In the genomic region with DNA sequence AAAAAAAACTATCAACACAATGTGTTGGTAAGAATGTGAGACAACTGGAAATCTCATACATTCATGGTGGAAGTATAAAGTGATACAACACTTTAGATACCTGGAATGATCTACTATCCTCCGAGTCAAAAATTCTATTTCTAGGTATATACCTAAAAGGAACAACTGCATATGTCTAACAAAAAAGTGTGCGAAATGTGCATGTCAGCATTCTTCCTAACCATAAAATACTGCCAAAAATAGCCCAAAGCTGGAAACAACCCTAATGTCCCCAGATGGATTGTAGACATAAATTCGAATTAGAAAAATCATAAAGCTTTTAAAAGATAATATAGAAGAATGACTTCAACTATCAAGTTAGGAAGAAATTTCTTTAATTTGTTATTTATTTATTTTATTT, we compare ENCODE assay signal across 37 cellular contexts. TPM values are rescaled to one million over a fixed set of nuclear protein-coding genes. Genes with fewer than 3 reads are reported as not detected.
"Had no signal": no experiment of that assay in that cellular context is flagged by ENCODE, and none has a peak within 500 bp of the region (broad histone marks: within the 10 kb centered on the region; RNA-seq: fewer than 3 reads in every experiment).

No MANE protein-coding gene starts in this region.

- H3K36me3 ChIP-seq: adrenal gland, brain microvascular endothelial cell, breast epithelium had no signal

- H3K27ac ChIP-seq: adrenal gland, body of pancreas, brain microvascular endothelial cell, breast epithelium, VCaP had no signal

- H3K4me1 ChIP-seq: adrenal gland, body of pancreas, breast epithelium had no signal

- ATAC-seq: activated CD8-positive, alpha-beta T cell treated with anti-CD3 and anti-CD28 coated beads for 36 hours; activated naive CD4-positive, alpha-beta T cell treated with anti-CD3 and anti-CD28 coated beads, Interleukin-2, amount 50 U/mL, for 72 hours; activated T-cell treated with anti-CD3 and anti-CD28 coated beads, Interleukin-2, amount 50 U/mL, for 4 hours; activated T-cell treated with anti-CD3 and anti-CD28 coated beads, Interleukin-2, amount 50 U/mL, for 72 hours; activated T-helper 17 cell treated with anti-CD3 and anti-CD28 coated beads, Interleukin-2, amount 50 U/mL, for 72 hours; body of pancreas had no signal

- H3K9me3 ChIP-seq: adrenal gland had no signal

- H3K4me3 ChIP-seq: adrenal gland, body of pancreas, breast epithelium had no signal

- H3K4me3 Mint-ChIP-seq: activated B cell treated with CpG ODN at 0.5 μM for 24 hours; activated CD4-positive, alpha-beta memory T cell treated with anti-CD3 and anti-CD28 coated beads for 36 hours; activated CD4-positive, alpha-beta T cell treated with anti-CD3 and anti-CD28 coated beads, Interleukin-2, amount 10 ng/mL, durations not matched to agents 24 days and 14 days; activated CD8-positive, alpha-beta T cell treated with anti-CD3 and anti-CD28 coated beads for 36 hours; activated naive CD4-positive, alpha-beta T cell treated with anti-CD3 and anti-CD28 coated beads for 36 hours; activated naive CD8-positive, alpha-beta T cell treated with anti-CD3 and anti-CD28 coated beads for 36 hours; activated T-cell treated with anti-CD3 and anti-CD28 coated beads, Interleukin-2, amount 50 U/mL, for 4 hours; activated T-cell treated with anti-CD3 and anti-CD28 coated beads, Interleukin-2, amount 50 U/mL, for 72 hours; activated T-helper 1 cell treated with anti-CD3 and anti-CD28 coated beads, Interleukin-12 subunit alpha, Interleukin-12 subunit beta, Interleukin-2, Interleukin-4 antibody, amounts not matched to agents 30 ng/mL and 10 ng/mL and 1 ng/mL, durations not matched to agents 14 hours and 24 hours and 36 hours; activated T-helper 17 cell treated with anti-CD3 and anti-CD28 coated beads, Interleukin-2, amount 50 U/mL, for 72 hours; T-helper 1 cell treated with Interleukin-12 subunit alpha and Interleukin-12 subunit beta and Interleukin-4 antibody, amounts not matched to agents 30 μg/mL and 1 μg/mL, for 36 hours; T-helper 2 cell treated with Interferon-gamma antibody and Interleukin-4, amounts not matched to agents 5 μg/mL and 100 μg/mL, for 36 hours had no signal

- H3K27me3 ChIP-seq: adrenal gland, brain microvascular endothelial cell, breast epithelium had no signal

- H3K27ac Mint-ChIP-seq: activated B cell treated with CpG ODN at 0.5 μM for 24 hours; activated CD4-positive, alpha-beta memory T cell treated with anti-CD3 and anti-CD28 coated beads for 36 hours; activated CD4-positive, alpha-beta T cell treated with anti-CD3 and anti-CD28 coated beads, Interleukin-2, amount 10 ng/mL, durations not matched to agents 24 days and 14 days; activated CD8-positive, alpha-beta T cell treated with anti-CD3 and anti-CD28 coated beads for 36 hours; activated naive CD4-positive, alpha-beta T cell treated with anti-CD3 and anti-CD28 coated beads for 36 hours; activated naive CD4-positive, alpha-beta T cell treated with anti-CD3 and anti-CD28 coated beads, Interleukin-2, amount 50 U/mL, for 72 hours; activated naive CD8-positive, alpha-beta T cell treated with anti-CD3 and anti-CD28 coated beads for 36 hours; activated T-cell treated with anti-CD3 and anti-CD28 coated beads, Interleukin-2, amount 50 U/mL, for 72 hours; activated T-helper 1 cell treated with anti-CD3 and anti-CD28 coated beads, Interleukin-12 subunit alpha, Interleukin-12 subunit beta, Interleukin-2, Interleukin-4 antibody, amounts not matched to agents 30 ng/mL and 10 ng/mL and 1 ng/mL, durations not matched to agents 14 hours and 24 hours and 36 hours; activated T-helper 17 cell treated with anti-CD3 and anti-CD28 coated beads, Interleukin-2, amount 50 U/mL, for 72 hours; T-helper 1 cell treated with Interleukin-12 subunit alpha and Interleukin-12 subunit beta and Interleukin-4 antibody, amounts not matched to agents 30 μg/mL and 1 μg/mL, for 36 hours; T-helper 2 cell treated with Interferon-gamma antibody and Interleukin-4, amounts not matched to agents 5 μg/mL and 100 μg/mL, for 36 hours had no signal

- DNase-seq: activated B cell treated with CpG ODN at 0.5 μM for 24 hours; activated CD4-positive, alpha-beta memory T cell treated with anti-CD3 and anti-CD28 coated beads for 36 hours; activated CD4-positive, alpha-beta T cell treated with anti-CD3 and anti-CD28 coated beads for 4 hours; activated CD4-positive, alpha-beta T cell treated with anti-CD3 and anti-CD28 coated beads, Interleukin-2, amount 10 ng/mL, durations not matched to agents 24 days and 14 days; activated CD4-positive, alpha-beta T cell treated with anti-CD3 and anti-CD28 coated beads, Interleukin-2, amount 50 U/mL, for 1 hour; activated CD4-positive, alpha-beta T cell treated with anti-CD3 and anti-CD28 coated beads, Interleukin-2, amount 50 U/mL, for 4 hours; activated CD4-positive, CD25-positive, alpha-beta regulatory T cell treated with anti-CD3 and anti-CD28 coated beads, Interleukin-2, amount 50 U/mL, for 72 hours; activated CD8-positive, alpha-beta memory T cell treated with anti-CD3 and anti-CD28 coated beads, Interleukin-2, amount 50 U/mL, for 4 hours; activated CD8-positive, alpha-beta T cell treated with anti-CD3 and anti-CD28 coated beads for 36 hours; activated effector memory CD4-positive, alpha-beta T cell treated with anti-CD3 and anti-CD28 coated beads, Interleukin-2, amount 50 U/mL, for 16 hours; activated gamma-delta T cell treated with Interleukin-2 at 50 U/mL for 16 hours; activated naive CD4-positive, alpha-beta T cell; activated naive CD4-positive, alpha-beta T cell treated with anti-CD3 and anti-CD28 coated beads for 36 hours; activated naive CD4-positive, alpha-beta T cell treated with anti-CD3 and anti-CD28 coated beads, Interleukin-2, amount 50 U/mL, for 16 hours; activated naive CD8-positive, alpha-beta T cell treated with anti-CD3 and anti-CD28 coated beads for 36 hours; activated T-cell treated with anti-CD3 and anti-CD28 coated beads for 4 hours; activated T-cell treated with anti-CD3 and anti-CD28 coated beads, Interleukin-2, amount 50 U/mL, for 1 hour; activated T-cell treated with anti-CD3 and anti-CD28 coated beads, Interleukin-2, amount 50 U/mL, for 4 hours; activated T-cell treated with anti-CD3 and anti-CD28 coated beads, Interleukin-2, amount 50 U/mL, for 72 hours; adrenal gland; amniotic stem cell; aorta; body of pancreas; brain microvascular endothelial cell; central memory CD4-positive, alpha-beta T cell; T-helper 2 cell; T-helper 9 cell had no signal

- H3K4me1 Mint-ChIP-seq: activated B cell treated with CpG ODN at 0.5 μM for 24 hours; activated CD4-positive, alpha-beta T cell treated with anti-CD3 and anti-CD28 coated beads, Interleukin-2, amount 10 ng/mL, durations not matched to agents 24 days and 14 days; activated naive CD8-positive, alpha-beta T cell treated with anti-CD3 and anti-CD28 coated beads for 36 hours; activated T-helper 17 cell treated with anti-CD3 and anti-CD28 coated beads, Interleukin-2, amount 50 U/mL, for 72 hours had no signal

- H3K36me3 Mint-ChIP-seq: activated naive CD8-positive, alpha-beta T cell treated with anti-CD3 and anti-CD28 coated beads for 36 hours had no signal

- FAIRE-seq: astrocyte, TTC549 had no signal

RNA-seq across cellular contexts. Expression of gene FGF12, which starts 51.2 kb away (rescaled TPM):
- total RNA-seq: activated B cell treated with CpG ODN at 0.5 μM for 24 hours; activated CD4-positive, alpha-beta memory T cell treated with anti-CD3 and anti-CD28 coated beads for 36 hours; activated CD4-positive, alpha-beta T cell treated with anti-CD3 and anti-CD28 coated beads, Interleukin-2, amount 10 ng/mL, durations not matched to agents 24 days and 14 days; activated CD8-positive, alpha-beta memory T cell treated with anti-CD3 and anti-CD28 coated beads for 36 hours; activated CD8-positive, alpha-beta T cell treated with anti-CD3 and anti-CD28 coated beads for 36 hours; activated naive CD4-positive, alpha-beta T cell treated with anti-CD3 and anti-CD28 coated beads for 36 hours; activated naive CD4-positive, alpha-beta T cell treated with anti-CD3 and anti-CD28 coated beads, Interleukin-2, amount 50 U/mL, for 72 hours; activated naive CD8-positive, alpha-beta T cell treated with anti-CD3 and anti-CD28 coated beads for 36 hours; activated T-cell treated with anti-CD3 and anti-CD28 coated beads, Interleukin-2, amount 50 U/mL, for 72 hours; activated T-helper 1 cell treated with anti-CD3 and anti-CD28 coated beads, Interleukin-12 subunit alpha, Interleukin-12 subunit beta, Interleukin-2, Interleukin-4 antibody, amounts not matched to agents 30 ng/mL and 10 ng/mL and 1 ng/mL, durations not matched to agents 14 hours and 24 hours and 36 hours had no signal
